In the genomic region with DNA sequence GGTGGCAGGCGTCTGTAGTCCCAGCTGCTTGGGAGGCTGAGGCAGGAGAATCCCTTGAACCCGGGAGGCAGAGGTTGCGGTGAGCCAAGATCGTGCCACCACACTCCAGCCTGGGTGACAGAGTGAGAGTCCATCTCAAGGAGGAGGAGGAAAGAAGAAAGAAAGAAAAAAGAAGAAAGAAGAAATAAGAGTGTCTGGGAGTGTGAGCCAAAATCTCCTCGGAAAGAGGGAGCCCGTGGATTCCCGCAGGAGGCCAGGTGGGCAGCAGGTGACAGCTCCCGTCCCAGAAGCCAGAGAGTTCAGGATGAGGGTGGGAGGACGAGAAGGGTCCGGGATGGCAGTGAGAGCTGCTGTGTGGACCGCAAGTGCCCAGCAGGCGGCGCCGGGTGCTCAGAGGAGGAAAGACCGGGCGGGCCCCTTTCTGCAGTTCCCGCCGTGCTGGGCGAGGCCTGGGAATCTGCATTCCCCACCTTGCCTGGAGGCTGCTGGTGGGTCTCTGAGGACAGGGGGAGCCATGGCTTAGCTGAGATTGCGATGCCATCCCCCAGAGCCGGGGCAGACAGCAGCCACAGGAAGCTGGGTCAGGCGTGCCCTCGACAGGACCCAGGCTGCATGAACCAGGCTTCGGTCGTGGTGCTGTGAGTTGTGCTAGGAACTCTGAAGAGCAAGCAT, we compare ENCODE assay signal across 8 cellular contexts. TPM values are rescaled to one million over a fixed set of nuclear protein-coding genes. Genes with fewer than 3 reads are reported as not detected.
DNase-seq lines count a peak whose midpoint lies in the region; ATAC-seq, FAIRE-seq and TF ChIP-seq lines count a peak whose summit lies in the region.

No MANE protein-coding gene starts in this region.

- TF ChIP-seq POLR2A in K562 (conservative IDR thresholded peaks at IDR 0.05) = no peak

- no peak overlapping the region for H2AFZ ChIP-seq in K562 (ENCODE audit: low read depth, low read length)

- peak; percentile 67 for FAIRE-seq in K562 (lab: Jason Lieb, UNC)

- no peaks in the 10 kb centered on the region for H3K36me3 ChIP-seq in K562 (ENCODE audit: control insufficient read depth, insufficient read depth, low read length)

- CTCF ChIA-PET in K562 (lab: Yijun Ruan, JAX; ENCODE audit: low intra/inter-chr PET ratio) = interaction anchor here (0.7 to 1.7 kb wide), 2 partner anchors 39 to 46 kb away, joined by 4 to 8 read pairs; no protein-coding TSS in a partner anchor

- H3K9me3 ChIP-seq in K562 (replicated peaks; ENCODE audit: control insufficient read depth, insufficient read depth, low read depth, low read length) = no peaks in the 10 kb centered on the region

- intact Hi-C loops in K562 (cut with micrococcal nuclease) = loop anchor here (1.0 kb wide), 1 partner anchor 38 kb away; no protein-coding TSS in a partner anchor

- POLR2A ChIA-PET in K562 (lab: Yijun Ruan, JAX) = interaction anchor here (1.1 kb wide), 1 partner anchor 36 kb away, joined by 4 read pairs; no protein-coding TSS in a partner anchor

- 11% methylated on average over 25 of the region's 25 CpGs for WGBS in K562 (ENCODE audit: insufficient coverage, low coverage, missing lambda C conversion rate)

- H3K9me1 ChIP-seq in K562 (ENCODE audit: control insufficient read depth, insufficient read depth, low read length) = no peaks in the 10 kb centered on the region

- BruUV-seq in K562 (replicated peaks; lab: Mats Ljungman, UMichigan) = no TSS peak

- H3K79me2 ChIP-seq in K562 (ENCODE audit: control insufficient read depth, insufficient read depth, low read length) = no peaks in the 10 kb centered on the region

- TF ChIP-seq CTCF in C4-2B (conservative IDR thresholded peaks at IDR 0.05) (peak; percentile 95), K562 (IDR thresholded peaks at IDR 0.05 in 2 of 3, conservative IDR thresholded peaks at IDR 0.05 in 1 of 3; ENCODE audit: insufficient read depth in 2 of 3, low read depth in 1 of 3, low read length in 3 of 3) (peak; percentile 89 to 94 (median 92))

- TF ChIP-seq EP300 in K562 (IDR thresholded peaks at IDR 0.05; ENCODE audit: low read length) = no peak

- H4K20me1 ChIP-seq in K562 (replicated peaks; ENCODE audit: control insufficient read depth, insufficient read depth, low read length) = peaks cover 3% of the 10 kb centered on the region

- ATAC-seq in GM21529 (IDR thresholded peaks at IDR 0.05; ENCODE audit: unreplicated experiment) (peak; percentile 83), K562 (peak; percentile 99), HG02884 (IDR thresholded peaks at IDR 0.05; ENCODE audit: unreplicated experiment) (no peak)

- in situ Hi-C loops in K562 (cut with MboI) = no loop called here

- H3K4me3 ChIP-seq in K562 = no peak overlapping the region

- TF ChIP-seq RAD21 in K562 (CRISPR knock-in tag; conservative IDR thresholded peaks at IDR 0.05 in 1 of 2, IDR thresholded peaks at IDR 0.05 in 1 of 2) = peak; percentile 80 to 95

- no peak overlapping the region for H3K9ac ChIP-seq in K562 (ENCODE audit: insufficient read depth in 1 of 2, low read depth in 2 of 2, low read length in 2 of 2)

- H3K4me2 ChIP-seq in K562 (ENCODE audit: insufficient read depth, low read length) = no peak overlapping the region

- peaks cover 0 to 15% of the 10 kb centered on the region in 2 experiments; a peak in 2 of 5 replicates for H3K4me1 ChIP-seq in K562 (replicated peaks in 1 of 2; ENCODE audit: control insufficient read depth in 2 of 2, insufficient read depth in 2 of 2, low read length in 2 of 2)

- DNase-seq in NCI-H2029 (lab: John Stamatoyannopoulos, UW) (peak; percentile 34), UCSD-AML1 (lab: John Stamatoyannopoulos, UW; ENCODE audit: unreplicated experiment) (peak; percentile 50), K562 (ENCODE audit: extremely low read depth in 1 of 4, low spot score in 3 of 4) (peak; percentile 78 to 84 (median 81)), iPS-NIHi7 (ENCODE audit: extremely low spot score) (peak; percentile 91)
- DNase-seq in stimulated activated CD4-positive, alpha-beta T cell treated with anti-CD3 and anti-CD28 coated beads, Interleukin-2, amount 100 ng/mL, for 4 hours (ENCODE audit: low read depth) = peak; percentile 44

- peaks cover 10 to 33% of the 10 kb centered on the region in 2 experiments; a peak in 4 of 5 replicates for H3K27me3 ChIP-seq in K562 (ENCODE audit: control insufficient read depth in 2 of 2, insufficient read depth in 2 of 2, low read length in 2 of 2)

- H3K27ac ChIP-seq in C4-2B (no peak overlapping the region), K562 (ENCODE audit: extremely low read depth, low read depth, low read length) (no peak overlapping the region)

RNA-seq across cellular contexts. Expression of a gene that starts 17.1 kb away (rescaled TPM):
- total RNA-seq in K562 (2011; cell fraction: chromatin; rRNA removed; ENCODE audit: low replicate concordance) = 0.07 and 0.12 TPM in 2 replicates
- 0.17 TPM in 1 of 2 replicates, not detected in the other for total RNA-seq in K562 (2011; cell fraction: nucleolus; rRNA removed)
- 0.07 and 0.08 TPM in 2 replicates for total RNA-seq in K562 (2011; cell fraction: nucleoplasm; rRNA removed)
- total RNA-seq in K562 (2014; rRNA removed) (not detected in 2 replicates), K562 (2014; rRNA removed; fragmentation: Illumina TruSeq; extraction: Trizol) (not detected in 2 replicates), K562 (2015; rRNA removed; fragmentation: Illumina TruSeq; extraction: Trizol) (not detected in 2 replicates), K562 (2021) (not detected in 2 replicates)
- polyA plus RNA-seq in K562 (2011; rRNA removed) (not detected in 2 replicates), K562 (2014; fragmentation: Illumina TruSeq; extraction: Trizol) (not detected in 2 replicates), K562 (2014; fragmentation: Nextera tagmentation; extraction: Ambion mirVana) (not detected), K562 (2014; rRNA removed) (not detected in 2 replicates)
- polyA plus RNA-seq in K562 (2011; cell fraction: cytosol; rRNA removed) = not detected in 2 replicates
- not detected in 2 replicates for polyA plus RNA-seq in K562 (2011; cell fraction: nucleus; rRNA removed)
- 0.04 and 0.08 TPM in 2 replicates for polyA plus RNA-seq in K562 (2012)
- polyA minus RNA-seq in K562 (2011; rRNA and poly(A)+ RNA removed) = 0.04 TPM in 1 of 2 replicates, not detected in the other
- polyA minus RNA-seq in K562 (2011; cell fraction: cytosol; rRNA and poly(A)+ RNA removed) = not detected in 2 replicates
- not detected in 2 replicates for polyA minus RNA-seq in K562 (2011; cell fraction: nucleus; rRNA and poly(A)+ RNA removed)

RNA-seq across cellular contexts. Expression of a gene that starts 39.1 kb away (rescaled TPM):
- 4.3 and 18.5 TPM in 2 replicates for total RNA-seq in K562 (2011; cell fraction: chromatin; rRNA removed; ENCODE audit: low replicate concordance)
- total RNA-seq in K562 (2011; cell fraction: nucleolus; rRNA removed) = 13.6 and 17.2 TPM in 2 replicates
- 8.4 and 9.7 TPM in 2 replicates for total RNA-seq in K562 (2011; cell fraction: nucleoplasm; rRNA removed)
- total RNA-seq in K562 (2014; rRNA removed) (1.4 and 1.5 TPM in 2 replicates), K562 (2014; rRNA removed; fragmentation: Illumina TruSeq; extraction: Trizol) (0.06 and 0.11 TPM in 2 replicates), K562 (2015; rRNA removed; fragmentation: Illumina TruSeq; extraction: Trizol) (0.62 and 0.79 TPM in 2 replicates), K562 (2021) (4.9 and 5.5 TPM in 2 replicates)
- polyA plus RNA-seq in K562 (2011; rRNA removed) (1.7 and 4.5 TPM in 2 replicates), K562 (2014; fragmentation: Illumina TruSeq; extraction: Trizol) (1.1 and 2.0 TPM in 2 replicates), K562 (2014; fragmentation: Nextera tagmentation; extraction: Ambion mirVana) (under 1 TPM; 0.01 to 0.04 TPM), K562 (2014; rRNA removed) (1.1 and 1.9 TPM in 2 replicates)
- polyA plus RNA-seq in K562 (2011; cell fraction: cytosol; rRNA removed) = 2.7 and 5.1 TPM in 2 replicates
- 13.6 and 13.8 TPM in 2 replicates for polyA plus RNA-seq in K562 (2011; cell fraction: nucleus; rRNA removed)
- 3.5 and 7.4 TPM in 2 replicates for polyA plus RNA-seq in K562 (2012)
- polyA minus RNA-seq in K562 (2011; rRNA and poly(A)+ RNA removed) = 0.96 and 1.1 TPM in 2 replicates
- polyA minus RNA-seq in K562 (2011; cell fraction: cytosol; rRNA and poly(A)+ RNA removed) = 5.5 and 6.6 TPM in 2 replicates
- polyA minus RNA-seq in K562 (2011; cell fraction: nucleus; rRNA and poly(A)+ RNA removed) = 5.7 and 5.9 TPM in 2 replicates

Comparison
In these comparisons a context has a peak if more than half of its experiments do, and no peak if none do; other contexts are left out.
1. DNase-seq: peak in every context shown above with its lines; median percentile 91 in iPS-NIHi7; 81 in K562; 50 in UCSD-AML1; 44 in stimulated activated CD4-positive, alpha-beta T cell treated with anti-CD3 and anti-CD28 coated beads, Interleukin-2, amount 100 ng/mL, for 4 hours; 34 in NCI-H2029.